ENCODE assay signal across 15 cellular contexts in genomic region chr11:48095779-48096470, GRCh38.
DNase-seq lines count a peak whose midpoint lies in the region; ATAC-seq and TF ChIP-seq lines count a peak whose summit lies in the region.
"Had no signal": no experiment of that assay in that cellular context is flagged by ENCODE, and none has a peak within 500 bp of the region (broad histone marks: within the 10 kb centered on the region; RNA-seq: fewer than 3 reads in every experiment).

No MANE protein-coding gene starts in this region.

- no peaks in the 10 kb centered on the region for H3K27me3 ChIP-seq in HAP-1 (ENCODE audit: low read depth)
- H3K27me3 ChIP-seq: breast epithelium had no signal

- peaks cover 71% of the 10 kb centered on the region for H3K4me1 Mint-ChIP-seq in activated CD4-positive, alpha-beta memory T cell treated with anti-CD3 and anti-CD28 coated beads for 36 hours (ENCODE audit: low read depth)
- H3K4me1 Mint-ChIP-seq in activated CD4-positive, alpha-beta memory T cell treated with anti-CD3 and anti-CD28 coated beads, Interleukin-2, amount 10 ng/mL, durations not matched to agents 7 days and 5 days: peaks cover 68% of the 10 kb centered on the region

- H3K36me3 ChIP-seq in HAP-1 (replicated peaks): no peaks in the 10 kb centered on the region
- H3K36me3 ChIP-seq: breast epithelium had no signal

- in situ Hi-C loops in HAP-1 (cut with MboI; ENCODE audit: low sequenced_read_pairs): no loop called here

- no peaks in the 10 kb centered on the region for H3K9me3 Mint-ChIP-seq in activated CD4-positive, alpha-beta memory T cell treated with anti-CD3 and anti-CD28 coated beads for 36 hours
- H3K9me3 Mint-ChIP-seq in activated CD4-positive, alpha-beta memory T cell treated with anti-CD3 and anti-CD28 coated beads, Interleukin-2, amount 10 ng/mL, durations not matched to agents 7 days and 5 days: no peaks in the 10 kb centered on the region
- H3K9me3 Mint-ChIP-seq: natural killer cell had no signal

- peaks cover 50% of the 10 kb centered on the region for H3K4me1 ChIP-seq in HAP-1
- H3K4me1 ChIP-seq: breast epithelium had no signal

- intact Hi-C loops in activated CD4-positive, alpha-beta memory T cell treated with anti-CD3 and anti-CD28 coated beads for 36 hours (cut with micrococcal nuclease): loop anchor here (2.0 kb wide), 1 partner anchor 89 kb away; no protein-coding TSS in a partner anchor
- intact Hi-C loops in sciatic nerve (cut with DNase I): no loop called here

- H3K4me3 Mint-ChIP-seq in activated CD4-positive, alpha-beta memory T cell treated with anti-CD3 and anti-CD28 coated beads for 36 hours: no peak overlapping the region
- no peak overlapping the region for H3K4me3 Mint-ChIP-seq in activated CD4-positive, alpha-beta memory T cell treated with anti-CD3 and anti-CD28 coated beads, Interleukin-2, amount 10 ng/mL, durations not matched to agents 7 days and 5 days
- H3K4me3 Mint-ChIP-seq: natural killer cell had no signal

- ATAC-seq in sciatic nerve (peak; percentile 60), HG03432 (IDR thresholded peaks at IDR 0.05; ENCODE audit: unreplicated experiment) (no peak)
- ATAC-seq: left cardiac atrium, natural killer cell had no signal

- POLR2A ChIA-PET in activated CD4-positive, alpha-beta memory T cell treated with anti-CD3 and anti-CD28 coated beads for 36 hours (lab: Charles Lee): interaction anchor here (2.3 to 3.7 kb wide), 2 partner anchors 12 to 40 kb away, joined by 7 to 16 read pairs; no protein-coding TSS in a partner anchor
- POLR2A ChIA-PET in activated CD4-positive, alpha-beta memory T cell treated with anti-CD3 and anti-CD28 coated beads, Interleukin-2, amount 10 ng/mL, durations not matched to agents 7 days and 5 days (lab: Charles Lee): interaction anchor here (0.5 to 2.2 kb wide), 2 partner anchors 12 to 18 kb away, joined by 3 to 8 read pairs; no protein-coding TSS in a partner anchor

- DNase-seq in activated CD4-positive, alpha-beta memory T cell treated with anti-CD3 and anti-CD28 coated beads for 36 hours: peak; percentile 56
- no peak for DNase-seq in activated CD4-positive, alpha-beta memory T cell treated with anti-CD3 and anti-CD28 coated beads, Interleukin-2, amount 10 ng/mL, durations not matched to agents 7 days and 5 days
- peak; percentile 62 for DNase-seq in NB4 (ENCODE audit: low read depth)
- DNase-seq in fibroblast of the aortic adventitia (ENCODE audit: low read depth): peak; percentile 55
- no peak for DNase-seq in sciatic nerve (ENCODE audit: low spot score)
- no peak for DNase-seq in GM19238 (ENCODE audit: insufficient read length, low spot score)
- no peak for DNase-seq in HAP-1 (ENCODE audit: low spot score in 2 of 2)
- DNase-seq: ACHN; activated effector memory CD4-positive, alpha-beta T cell treated with Interleukin-2 at 50 U/mL for 16 hours; left cardiac atrium; natural killer cell; NCI-H2171 treated with DMSO at 0.1 percent for 48 hours; small intestine had no signal

- CTCF ChIA-PET in activated CD4-positive, alpha-beta memory T cell treated with anti-CD3 and anti-CD28 coated beads for 36 hours (lab: Charles Lee): interaction anchor here (1.1 to 1.5 kb wide), 3 partner anchors 13 to 161 kb away, joined by 3 to 4 read pairs (median 4); no protein-coding TSS in a partner anchor
- CTCF ChIA-PET in activated CD4-positive, alpha-beta memory T cell treated with anti-CD3 and anti-CD28 coated beads, Interleukin-2, amount 10 ng/mL, durations not matched to agents 7 days and 5 days (lab: Charles Lee): interaction anchor here (1.4 kb wide), 1 partner anchor 24 kb away, joined by 4 read pairs; no protein-coding TSS in a partner anchor

- H3K27me3 Mint-ChIP-seq in activated CD4-positive, alpha-beta memory T cell treated with anti-CD3 and anti-CD28 coated beads for 36 hours: no peaks in the 10 kb centered on the region
- no peaks in the 10 kb centered on the region for H3K27me3 Mint-ChIP-seq in activated CD4-positive, alpha-beta memory T cell treated with anti-CD3 and anti-CD28 coated beads, Interleukin-2, amount 10 ng/mL, durations not matched to agents 7 days and 5 days

- no peak for TF ChIP-seq POLR2A in NB4 (IDR thresholded peaks at IDR 0.05; ENCODE audit: extremely low read depth, insufficient read length)

- H3K4me3 ChIP-seq in NB4 (ENCODE audit: low read depth, low read length): no peak overlapping the region
- H3K4me3 ChIP-seq in fibroblast of the aortic adventitia (ENCODE audit: low read depth, low read length): no peak overlapping the region
- H3K4me3 ChIP-seq in HAP-1: no peak overlapping the region
- H3K4me3 ChIP-seq: breast epithelium had no signal

- H3K36me3 Mint-ChIP-seq in activated CD4-positive, alpha-beta memory T cell treated with anti-CD3 and anti-CD28 coated beads for 36 hours: no peaks in the 10 kb centered on the region
- H3K36me3 Mint-ChIP-seq in activated CD4-positive, alpha-beta memory T cell treated with anti-CD3 and anti-CD28 coated beads, Interleukin-2, amount 10 ng/mL, durations not matched to agents 7 days and 5 days (ENCODE audit: low read depth): peaks cover 18% of the 10 kb centered on the region
- H3K36me3 Mint-ChIP-seq: natural killer cell had no signal

- no peaks in the 10 kb centered on the region for H3K9me3 ChIP-seq in HAP-1
- H3K9me3 ChIP-seq: breast epithelium had no signal

- H3K27ac Mint-ChIP-seq in activated CD4-positive, alpha-beta memory T cell treated with anti-CD3 and anti-CD28 coated beads for 36 hours: peak overlapping the region; percentile 81
- H3K27ac Mint-ChIP-seq in activated CD4-positive, alpha-beta memory T cell treated with anti-CD3 and anti-CD28 coated beads, Interleukin-2, amount 10 ng/mL, durations not matched to agents 7 days and 5 days: no peak overlapping the region

- TF ChIP-seq CTCF in NB4 (IDR thresholded peaks at IDR 0.05; ENCODE audit: low read depth, low read length) (no peak), fibroblast of the aortic adventitia (IDR thresholded peaks at IDR 0.05; ENCODE audit: insufficient read depth, low read length) (no peak)

Comparison
In these comparisons a context has a peak if more than half of its experiments do, and no peak if none do; other contexts are left out.
1. DNase-seq: peak in activated CD4-positive, alpha-beta memory T cell treated with anti-CD3 and anti-CD28 coated beads for 36 hours (single experiment), NB4 (single experiment) and fibroblast of the aortic adventitia (single experiment); none in activated CD4-positive, alpha-beta memory T cell treated with anti-CD3 and anti-CD28 coated beads, Interleukin-2, amount 10 ng/mL, durations not matched to agents 7 days and 5 days (single experiment), sciatic nerve (single experiment), GM19238 (single experiment) and HAP-1 (0 of 2).